Comparison of ENCODE assay signal across 1 cellular context in genomic region chr6:41741625-41742490, GRCh38.
A peak's percentile ranks its signal among the peaks of the same experiment; 100 is the strongest.
TF ChIP-seq lines count a peak whose summit lies in the region.

No MANE protein-coding gene starts in this region.

TF ChIP-seq in HepG2, 621 proteins besides CTCF, POLR2A, EP300 and RAD21 (continued from another document and continues in another):
- TF ChIP-seq, protein P1, sequence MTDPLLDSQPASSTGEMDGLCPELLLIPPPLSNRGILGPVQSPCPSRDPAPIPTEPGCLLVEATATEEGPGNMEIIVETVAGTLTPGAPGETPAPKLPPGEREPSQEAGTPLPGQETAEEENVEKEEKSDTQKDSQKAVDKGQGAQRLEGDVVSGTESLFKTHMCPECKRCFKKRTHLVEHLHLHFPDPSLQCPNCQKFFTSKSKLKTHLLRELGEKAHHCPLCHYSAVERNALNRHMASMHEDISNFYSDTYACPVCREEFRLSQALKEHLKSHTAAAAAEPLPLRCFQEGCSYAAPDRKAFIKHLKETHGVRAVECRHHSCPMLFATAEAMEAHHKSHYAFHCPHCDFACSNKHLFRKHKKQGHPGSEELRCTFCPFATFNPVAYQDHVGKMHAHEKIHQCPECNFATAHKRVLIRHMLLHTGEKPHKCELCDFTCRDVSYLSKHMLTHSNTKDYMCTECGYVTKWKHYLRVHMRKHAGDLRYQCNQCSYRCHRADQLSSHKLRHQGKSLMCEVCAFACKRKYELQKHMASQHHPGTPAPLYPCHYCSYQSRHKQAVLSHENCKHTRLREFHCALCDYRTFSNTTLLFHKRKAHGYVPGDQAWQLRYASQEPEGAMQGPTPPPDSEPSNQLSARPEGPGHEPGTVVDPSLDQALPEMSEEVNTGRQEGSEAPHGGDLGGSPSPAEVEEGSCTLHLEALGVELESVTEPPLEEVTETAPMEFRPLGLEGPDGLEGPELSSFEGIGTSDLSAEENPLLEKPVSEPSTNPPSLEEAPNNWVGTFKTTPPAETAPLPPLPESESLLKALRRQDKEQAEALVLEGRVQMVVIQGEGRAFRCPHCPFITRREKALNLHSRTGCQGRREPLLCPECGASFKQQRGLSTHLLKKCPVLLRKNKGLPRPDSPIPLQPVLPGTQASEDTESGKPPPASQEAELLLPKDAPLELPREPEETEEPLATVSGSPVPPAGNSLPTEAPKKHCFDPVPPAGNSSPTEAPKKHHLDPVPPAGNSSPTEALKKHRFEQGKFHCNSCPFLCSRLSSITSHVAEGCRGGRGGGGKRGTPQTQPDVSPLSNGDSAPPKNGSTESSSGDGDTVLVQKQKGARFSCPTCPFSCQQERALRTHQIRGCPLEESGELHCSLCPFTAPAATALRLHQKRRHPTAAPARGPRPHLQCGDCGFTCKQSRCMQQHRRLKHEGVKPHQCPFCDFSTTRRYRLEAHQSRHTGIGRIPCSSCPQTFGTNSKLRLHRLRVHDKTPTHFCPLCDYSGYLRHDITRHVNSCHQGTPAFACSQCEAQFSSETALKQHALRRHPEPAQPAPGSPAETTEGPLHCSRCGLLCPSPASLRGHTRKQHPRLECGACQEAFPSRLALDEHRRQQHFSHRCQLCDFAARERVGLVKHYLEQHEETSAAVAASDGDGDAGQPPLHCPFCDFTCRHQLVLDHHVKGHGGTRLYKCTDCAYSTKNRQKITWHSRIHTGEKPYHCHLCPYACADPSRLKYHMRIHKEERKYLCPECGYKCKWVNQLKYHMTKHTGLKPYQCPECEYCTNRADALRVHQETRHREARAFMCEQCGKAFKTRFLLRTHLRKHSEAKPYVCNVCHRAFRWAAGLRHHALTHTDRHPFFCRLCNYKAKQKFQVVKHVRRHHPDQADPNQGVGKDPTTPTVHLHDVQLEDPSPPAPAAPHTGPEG (CRISPR knock-in tag; IDR thresholded peaks at IDR 0.05): 0 out of 2 replicates have a peak, but pooled peaks have one; percentile 49
- TF ChIP-seq NONO (IDR thresholded peaks at IDR 0.05) (no peak), NONO (CRISPR knock-in tag; conservative IDR thresholded peaks at IDR 0.05) (peak; percentile 61; the same call in 1 of the 2 replicates), ZNF615 (CRISPR knock-in tag; IDR thresholded peaks at IDR 0.05; ENCODE audit: borderline replicate concordance) (no peak), ZBTB34 (CRISPR knock-in tag; IDR thresholded peaks at IDR 0.05) (0 out of 2 replicates have a peak, but pooled peaks have one; percentile 38), ATF3 (CRISPR knock-in tag; IDR thresholded peaks at IDR 0.05) (no peak), MAFG (CRISPR knock-in tag; IDR thresholded peaks at IDR 0.05) (no peak), MYC (CRISPR knock-in tag; IDR thresholded peaks at IDR 0.05; ENCODE audit: borderline replicate concordance) (peak; percentile 74), ZNF562 (CRISPR knock-in tag; IDR thresholded peaks at IDR 0.05; ENCODE audit: borderline replicate concordance) (no peak), HNF4G (IDR thresholded peaks at IDR 0.05; ENCODE audit: borderline replicate concordance, low read depth, low read length) (peak; percentile 37; the same call in 1 of the 2 replicates), HNF4G (CRISPR knock-in tag; IDR thresholded peaks at IDR 0.05; ENCODE audit: borderline replicate concordance, low read depth) (0 out of 2 replicates have a peak, but pooled peaks have one; percentile 59), HMGXB4 (CRISPR knock-in tag; IDR thresholded peaks at IDR 0.05; ENCODE audit: borderline replicate concordance in 1 of 2, low read depth in 1 of 2) (0 out of 4 replicates have a peak, but pooled peaks of 1 of the 2 experiments have one; percentile 33), ZNF260 (CRISPR knock-in tag; IDR thresholded peaks at IDR 0.05; ENCODE audit: borderline replicate concordance, low read depth) (no peak), ZNF564 (CRISPR knock-in tag; IDR thresholded peaks at IDR 0.05) (0 out of 2 replicates have a peak, but pooled peaks have one; percentile 2), MTF2 (CRISPR knock-in tag; IDR thresholded peaks at IDR 0.05; ENCODE audit: borderline replicate concordance) (no peak), ZNF589 (CRISPR knock-in tag; conservative IDR thresholded peaks at IDR 0.05) (no peak), HDAC6 (IDR thresholded peaks at IDR 0.05; ENCODE audit: low read depth, low read length) (no peak), ZNF282 (IDR thresholded peaks at IDR 0.05; ENCODE audit: partially characterized antibody) (no peak), ZNF335 (CRISPR knock-in tag; IDR thresholded peaks at IDR 0.05) (0 out of 2 replicates have a peak, but pooled peaks have one; percentile 16), KDM5A (IDR thresholded peaks at IDR 0.05; ENCODE audit: borderline replicate concordance, low read length) (0 out of 2 replicates have a peak, but pooled peaks have one; percentile 37), DNMT1 (CRISPR knock-in tag; IDR thresholded peaks at IDR 0.05) (no peak), ZNF18 (CRISPR knock-in tag; IDR thresholded peaks at IDR 0.05; ENCODE audit: insufficient replicate concordance) (no peak), PPARG (CRISPR knock-in tag; conservative IDR thresholded peaks at IDR 0.05) (peak; percentile 71), ZMYM2 (CRISPR knock-in tag; IDR thresholded peaks at IDR 0.05) (peak; percentile 43; the same call in 1 of the 2 replicates), MXI1 (IDR thresholded peaks at IDR 0.05; ENCODE audit: borderline replicate concordance, low read depth, low read length) (no peak), ZFP62 (CRISPR knock-in tag; IDR thresholded peaks at IDR 0.05) (no peak), GLMP (CRISPR knock-in tag; IDR thresholded peaks at IDR 0.05; ENCODE audit: borderline replicate concordance) (no peak), TCF12 (IDR thresholded peaks at IDR 0.05) (no peak), TCF12 (CRISPR knock-in tag; IDR thresholded peaks at IDR 0.05) (no peak), TSC22D2 (CRISPR knock-in tag; IDR thresholded peaks at IDR 0.05; ENCODE audit: borderline replicate concordance) (no peak), TARDBP (CRISPR knock-in tag; IDR thresholded peaks at IDR 0.05) (peak; percentile 61; the same call in 1 of the 2 replicates), ZNF547 (CRISPR knock-in tag; IDR thresholded peaks at IDR 0.05) (no peak), HNRNPL (IDR thresholded peaks at IDR 0.05; ENCODE audit: low read depth, low read length) (0 out of 2 replicates have a peak, but pooled peaks have one; percentile 33), MIER2 (CRISPR knock-in tag; IDR thresholded peaks at IDR 0.05) (peak; percentile 50; the same call in 1 of the 2 replicates), ZMAT3 (CRISPR knock-in tag; conservative IDR thresholded peaks at IDR 0.05) (0 out of 2 replicates have a peak, but pooled peaks have one; percentile 24), GPBP1L1 (CRISPR knock-in tag; IDR thresholded peaks at IDR 0.05) (no peak), PLRG1 (conservative IDR thresholded peaks at IDR 0.05) (no peak), SOX5 (CRISPR knock-in tag; IDR thresholded peaks at IDR 0.05; ENCODE audit: borderline replicate concordance) (peak; percentile 100)
- TF ChIP-seq, protein P2, sequence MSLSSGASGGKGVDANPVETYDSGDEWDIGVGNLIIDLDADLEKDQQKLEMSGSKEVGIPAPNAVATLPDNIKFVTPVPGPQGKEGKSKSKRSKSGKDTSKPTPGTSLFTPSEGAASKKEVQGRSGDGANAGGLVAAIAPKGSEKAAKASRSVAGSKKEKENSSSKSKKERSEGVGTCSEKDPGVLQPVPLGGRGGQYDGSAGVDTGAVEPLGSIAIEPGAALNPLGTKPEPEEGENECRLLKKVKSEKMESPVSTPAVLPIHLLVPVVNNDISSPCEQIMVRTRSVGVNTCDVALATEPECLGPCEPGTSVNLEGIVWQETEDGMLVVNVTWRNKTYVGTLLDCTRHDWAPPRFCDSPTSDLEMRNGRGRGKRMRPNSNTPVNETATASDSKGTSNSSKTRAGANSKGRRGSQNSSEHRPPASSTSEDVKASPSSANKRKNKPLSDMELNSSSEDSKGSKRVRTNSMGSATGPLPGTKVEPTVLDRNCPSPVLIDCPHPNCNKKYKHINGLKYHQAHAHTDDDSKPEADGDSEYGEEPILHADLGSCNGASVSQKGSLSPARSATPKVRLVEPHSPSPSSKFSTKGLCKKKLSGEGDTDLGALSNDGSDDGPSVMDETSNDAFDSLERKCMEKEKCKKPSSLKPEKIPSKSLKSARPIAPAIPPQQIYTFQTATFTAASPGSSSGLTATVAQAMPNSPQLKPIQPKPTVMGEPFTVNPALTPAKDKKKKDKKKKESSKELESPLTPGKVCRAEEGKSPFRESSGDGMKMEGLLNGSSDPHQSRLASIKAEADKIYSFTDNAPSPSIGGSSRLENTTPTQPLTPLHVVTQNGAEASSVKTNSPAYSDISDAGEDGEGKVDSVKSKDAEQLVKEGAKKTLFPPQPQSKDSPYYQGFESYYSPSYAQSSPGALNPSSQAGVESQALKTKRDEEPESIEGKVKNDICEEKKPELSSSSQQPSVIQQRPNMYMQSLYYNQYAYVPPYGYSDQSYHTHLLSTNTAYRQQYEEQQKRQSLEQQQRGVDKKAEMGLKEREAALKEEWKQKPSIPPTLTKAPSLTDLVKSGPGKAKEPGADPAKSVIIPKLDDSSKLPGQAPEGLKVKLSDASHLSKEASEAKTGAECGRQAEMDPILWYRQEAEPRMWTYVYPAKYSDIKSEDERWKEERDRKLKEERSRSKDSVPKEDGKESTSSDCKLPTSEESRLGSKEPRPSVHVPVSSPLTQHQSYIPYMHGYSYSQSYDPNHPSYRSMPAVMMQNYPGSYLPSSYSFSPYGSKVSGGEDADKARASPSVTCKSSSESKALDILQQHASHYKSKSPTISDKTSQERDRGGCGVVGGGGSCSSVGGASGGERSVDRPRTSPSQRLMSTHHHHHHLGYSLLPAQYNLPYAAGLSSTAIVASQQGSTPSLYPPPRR (CRISPR knock-in tag; IDR thresholded peaks at IDR 0.05; ENCODE audit: borderline replicate concordance): no peak
- TF ChIP-seq, protein P3, sequence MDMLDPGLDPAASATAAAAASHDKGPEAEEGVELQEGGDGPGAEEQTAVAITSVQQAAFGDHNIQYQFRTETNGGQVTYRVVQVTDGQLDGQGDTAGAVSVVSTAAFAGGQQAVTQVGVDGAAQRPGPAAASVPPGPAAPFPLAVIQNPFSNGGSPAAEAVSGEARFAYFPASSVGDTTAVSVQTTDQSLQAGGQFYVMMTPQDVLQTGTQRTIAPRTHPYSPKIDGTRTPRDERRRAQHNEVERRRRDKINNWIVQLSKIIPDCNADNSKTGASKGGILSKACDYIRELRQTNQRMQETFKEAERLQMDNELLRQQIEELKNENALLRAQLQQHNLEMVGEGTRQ (IDR thresholded peaks at IDR 0.05; ENCODE audit: low read depth, low read length): no peak
- TF ChIP-seq, protein P3 (CRISPR knock-in tag; IDR thresholded peaks at IDR 0.05; ENCODE audit: borderline replicate concordance): no peak
